In genomic region chr4:164229255-164229654, GRCh38 we compare ENCODE assay signal across 30 cellular contexts.
"Had no signal": no experiment of that assay in that cellular context is flagged by ENCODE, and none has a peak within 500 bp of the region (broad histone marks: within the 10 kb centered on the region; RNA-seq: fewer than 3 reads in every experiment).

No MANE protein-coding gene starts in this region.

- H3K27me3 ChIP-seq: ascending aorta, esophagus muscularis mucosa, foreskin keratinocyte, gastrocnemius medialis had no signal

- H3K27ac Mint-ChIP-seq: activated B cell treated with CpG ODN at 0.5 μM for 24 hours; activated CD4-positive, alpha-beta memory T cell treated with anti-CD3 and anti-CD28 coated beads, Interleukin-2, amount 10 ng/mL, durations not matched to agents 7 days and 5 days; activated CD4-positive, alpha-beta T cell treated with anti-CD3 and anti-CD28 coated beads, Interleukin-2, amount 10 ng/mL, durations not matched to agents 7 days and 5 days; activated naive CD4-positive, alpha-beta T cell treated with anti-CD3 and anti-CD28 coated beads, Interleukin-2, amount 10 ng/mL, durations not matched to agents 7 days and 5 days; activated naive CD4-positive, alpha-beta T cell treated with anti-CD3 and anti-CD28 coated beads, Interleukin-2, amount 50 U/mL, for 72 hours; activated naive CD8-positive, alpha-beta T cell treated with anti-CD3 and anti-CD28 coated beads, Interleukin-2, amount 10 ng/mL, durations not matched to agents 7 days and 5 days; activated T-cell treated with anti-CD3 and anti-CD28 coated beads, Interleukin-2, amount 50 U/mL, for 24 hours; activated T-cell treated with anti-CD3 and anti-CD28 coated beads, Interleukin-2, amount 50 U/mL, for 72 hours; dendritic cell treated with granulocyte-macrophage colony-stimulating factor and Interleukin-4, amounts not matched to agents 40 ng/mL and 50 ng/mL, for 4 days; effector memory CD8-positive, alpha-beta T cell; T-helper 17 cell; T-helper 2 cell treated with Interferon-gamma antibody and Interleukin-4, amounts not matched to agents 5 μg/mL and 100 μg/mL, for 36 hours had no signal

- H3K4me3 ChIP-seq: ascending aorta, coronary artery, esophagus muscularis mucosa, gastrocnemius medialis had no signal

- H3K4me1 Mint-ChIP-seq: activated B cell treated with CpG ODN at 0.5 μM for 24 hours; activated CD4-positive, alpha-beta memory T cell treated with anti-CD3 and anti-CD28 coated beads, Interleukin-2, amount 10 ng/mL, durations not matched to agents 7 days and 5 days; activated CD4-positive, alpha-beta T cell treated with anti-CD3 and anti-CD28 coated beads, Interleukin-2, amount 10 ng/mL, durations not matched to agents 7 days and 5 days; activated naive CD4-positive, alpha-beta T cell treated with anti-CD3 and anti-CD28 coated beads, Interleukin-2, amount 10 ng/mL, durations not matched to agents 7 days and 5 days; activated naive CD8-positive, alpha-beta T cell treated with anti-CD3 and anti-CD28 coated beads, Interleukin-2, amount 10 ng/mL, durations not matched to agents 7 days and 5 days; T-helper 17 cell had no signal

- H3K27ac ChIP-seq: ascending aorta, coronary artery, esophagus muscularis mucosa, foreskin keratinocyte, gastrocnemius medialis, WERI-Rb-1 had no signal

- H3K36me3 ChIP-seq: ascending aorta, esophagus muscularis mucosa, gastrocnemius medialis, WERI-Rb-1 had no signal

- H3K4me3 Mint-ChIP-seq: activated B cell treated with CpG ODN at 0.5 μM for 24 hours; activated CD4-positive, alpha-beta memory T cell treated with anti-CD3 and anti-CD28 coated beads, Interleukin-2, amount 10 ng/mL, durations not matched to agents 7 days and 5 days; activated CD4-positive, alpha-beta T cell treated with anti-CD3 and anti-CD28 coated beads, Interleukin-2, amount 10 ng/mL, durations not matched to agents 7 days and 5 days; activated naive CD4-positive, alpha-beta T cell treated with anti-CD3 and anti-CD28 coated beads, Interleukin-2, amount 10 ng/mL, durations not matched to agents 7 days and 5 days; activated naive CD8-positive, alpha-beta T cell treated with anti-CD3 and anti-CD28 coated beads, Interleukin-2, amount 10 ng/mL, durations not matched to agents 7 days and 5 days; activated T-cell treated with anti-CD3 and anti-CD28 coated beads, Interleukin-2, amount 50 U/mL, for 24 hours; activated T-cell treated with anti-CD3 and anti-CD28 coated beads, Interleukin-2, amount 50 U/mL, for 72 hours; brain; dendritic cell treated with granulocyte-macrophage colony-stimulating factor and Interleukin-4, amounts not matched to agents 40 ng/mL and 50 ng/mL, for 4 days; effector memory CD8-positive, alpha-beta T cell; T-helper 17 cell; T-helper 2 cell treated with Interferon-gamma antibody and Interleukin-4, amounts not matched to agents 5 μg/mL and 100 μg/mL, for 36 hours had no signal

- H3K9me3 ChIP-seq: ascending aorta, esophagus muscularis mucosa, gastrocnemius medialis had no signal

- H3K27me3 Mint-ChIP-seq: activated B cell treated with CpG ODN at 0.5 μM for 24 hours; activated CD4-positive, alpha-beta memory T cell treated with anti-CD3 and anti-CD28 coated beads, Interleukin-2, amount 10 ng/mL, durations not matched to agents 7 days and 5 days; activated CD4-positive, alpha-beta T cell treated with anti-CD3 and anti-CD28 coated beads, Interleukin-2, amount 10 ng/mL, durations not matched to agents 7 days and 5 days; activated naive CD4-positive, alpha-beta T cell treated with anti-CD3 and anti-CD28 coated beads, Interleukin-2, amount 10 ng/mL, durations not matched to agents 7 days and 5 days; activated naive CD8-positive, alpha-beta T cell treated with anti-CD3 and anti-CD28 coated beads, Interleukin-2, amount 10 ng/mL, durations not matched to agents 7 days and 5 days; activated T-cell treated with anti-CD3 and anti-CD28 coated beads, Interleukin-2, amount 50 U/mL, for 24 hours; brain; dendritic cell treated with granulocyte-macrophage colony-stimulating factor and Interleukin-4, amounts not matched to agents 40 ng/mL and 50 ng/mL, for 4 days; effector memory CD8-positive, alpha-beta T cell; T-helper 17 cell had no signal

- H3K4me1 ChIP-seq: ascending aorta, esophagus muscularis mucosa, foreskin keratinocyte, gastrocnemius medialis had no signal

- ATAC-seq: activated naive CD4-positive, alpha-beta T cell treated with anti-CD3 and anti-CD28 coated beads, Interleukin-2, amount 50 U/mL, for 72 hours; activated T-cell treated with anti-CD3 and anti-CD28 coated beads, Interleukin-2, amount 50 U/mL, for 72 hours; effector memory CD8-positive, alpha-beta T cell; foreskin keratinocyte; gastrocnemius medialis; T-helper 17 cell had no signal

- DNase-seq: activated B cell treated with CpG ODN at 0.5 μM for 24 hours; activated CD4-positive, alpha-beta memory T cell treated with anti-CD3 and anti-CD28 coated beads, Interleukin-2, amount 10 ng/mL, durations not matched to agents 7 days and 5 days; activated CD4-positive, alpha-beta T cell treated with anti-CD3 and anti-CD28 coated beads for 1 hour; activated CD4-positive, alpha-beta T cell treated with anti-CD3 and anti-CD28 coated beads for 4 hours; activated CD4-positive, alpha-beta T cell treated with anti-CD3 and anti-CD28 coated beads, Interleukin-2, amount 10 ng/mL, durations not matched to agents 7 days and 5 days; activated CD4-positive, alpha-beta T cell treated with anti-CD3 and anti-CD28 coated beads, Interleukin-2, amount 50 U/mL, for 4 hours; activated CD8-positive, alpha-beta memory T cell treated with anti-CD3 and anti-CD28 coated beads, Interleukin-2, amount 50 U/mL, for 48 hours; activated gamma-delta T cell; activated naive CD4-positive, alpha-beta T cell; activated naive CD4-positive, alpha-beta T cell treated with anti-CD3 and anti-CD28 coated beads, Interleukin-2, amount 10 ng/mL, durations not matched to agents 7 days and 5 days; activated naive CD8-positive, alpha-beta T cell treated with anti-CD3 and anti-CD28 coated beads, Interleukin-2, amount 10 ng/mL, durations not matched to agents 7 days and 5 days; activated T-cell treated with anti-CD3 and anti-CD28 coated beads for 4 hours; activated T-cell treated with anti-CD3 and anti-CD28 coated beads, Interleukin-2, amount 50 U/mL, for 24 hours; activated T-cell treated with anti-CD3 and anti-CD28 coated beads, Interleukin-2, amount 50 U/mL, for 72 hours; effector CD4-positive, alpha-beta T cell; effector memory CD8-positive, alpha-beta T cell; erythroblast; foreskin keratinocyte; gastrocnemius medialis; T-helper 1 cell; T-helper 17 cell; T1000; WERI-Rb-1 had no signal

- H3K9me3 Mint-ChIP-seq: activated B cell treated with CpG ODN at 0.5 μM for 24 hours; activated CD4-positive, alpha-beta memory T cell treated with anti-CD3 and anti-CD28 coated beads, Interleukin-2, amount 10 ng/mL, durations not matched to agents 7 days and 5 days; activated CD4-positive, alpha-beta T cell treated with anti-CD3 and anti-CD28 coated beads, Interleukin-2, amount 10 ng/mL, durations not matched to agents 7 days and 5 days; activated naive CD4-positive, alpha-beta T cell treated with anti-CD3 and anti-CD28 coated beads, Interleukin-2, amount 10 ng/mL, durations not matched to agents 7 days and 5 days; activated T-cell treated with anti-CD3 and anti-CD28 coated beads, Interleukin-2, amount 50 U/mL, for 24 hours; brain; T-helper 2 cell treated with Interferon-gamma antibody and Interleukin-4, amounts not matched to agents 5 μg/mL and 100 μg/mL, for 36 hours had no signal

- H3K36me3 Mint-ChIP-seq: activated naive CD4-positive, alpha-beta T cell treated with anti-CD3 and anti-CD28 coated beads, Interleukin-2, amount 10 ng/mL, durations not matched to agents 7 days and 5 days; activated naive CD4-positive, alpha-beta T cell treated with anti-CD3 and anti-CD28 coated beads, Interleukin-2, amount 50 U/mL, for 72 hours; activated naive CD8-positive, alpha-beta T cell treated with anti-CD3 and anti-CD28 coated beads, Interleukin-2, amount 10 ng/mL, durations not matched to agents 7 days and 5 days; brain had no signal
